Comparison of ENCODE assay signal across 19 cellular contexts in genomic region chr19:7383284-7383683, GRCh38.
"Had no signal": no experiment of that assay in that cellular context is flagged by ENCODE, and none has a peak within 500 bp of the region (broad histone marks: within the 10 kb centered on the region; RNA-seq: fewer than 3 reads in every experiment).

No MANE protein-coding gene starts in this region.

- H3K9me3 ChIP-seq: ascending aorta, breast epithelium, gastroesophageal sphincter, heart left ventricle, left lung, SK-N-SH, thoracic aorta, upper lobe of right lung had no signal

- H3K27ac Mint-ChIP-seq: activated CD4-positive, alpha-beta T cell treated with anti-CD3 and anti-CD28 coated beads, Interleukin-2, amount 10 ng/mL, durations not matched to agents 24 days and 14 days; activated T-helper 1 cell treated with anti-CD3 and anti-CD28 coated beads, Interleukin-12 subunit alpha, Interleukin-12 subunit beta, Interleukin-2, Interleukin-4 antibody, amounts not matched to agents 30 ng/mL and 10 ng/mL and 1 ng/mL, durations not matched to agents 14 hours and 24 hours and 36 hours; T-helper 2 cell treated with Interferon-gamma antibody and Interleukin-4, amounts not matched to agents 5 μg/mL and 100 μg/mL, for 36 hours had no signal

- H3K27me3 Mint-ChIP-seq: activated CD4-positive, alpha-beta T cell treated with anti-CD3 and anti-CD28 coated beads, Interleukin-2, amount 10 ng/mL, durations not matched to agents 24 days and 14 days had no signal

- H3K27ac ChIP-seq: ascending aorta, breast epithelium, gastroesophageal sphincter, heart left ventricle, left lung, thoracic aorta, upper lobe of right lung had no signal

- H3K4me3 Mint-ChIP-seq: activated CD4-positive, alpha-beta T cell treated with anti-CD3 and anti-CD28 coated beads, Interleukin-2, amount 10 ng/mL, durations not matched to agents 24 days and 14 days; activated T-helper 1 cell treated with anti-CD3 and anti-CD28 coated beads, Interleukin-12 subunit alpha, Interleukin-12 subunit beta, Interleukin-2, Interleukin-4 antibody, amounts not matched to agents 30 ng/mL and 10 ng/mL and 1 ng/mL, durations not matched to agents 14 hours and 24 hours and 36 hours; T-helper 2 cell treated with Interferon-gamma antibody and Interleukin-4, amounts not matched to agents 5 μg/mL and 100 μg/mL, for 36 hours had no signal

- H3K9me3 Mint-ChIP-seq: activated CD4-positive, alpha-beta T cell treated with anti-CD3 and anti-CD28 coated beads, Interleukin-2, amount 10 ng/mL, durations not matched to agents 24 days and 14 days; activated T-helper 1 cell treated with anti-CD3 and anti-CD28 coated beads, Interleukin-12 subunit alpha, Interleukin-12 subunit beta, Interleukin-2, Interleukin-4 antibody, amounts not matched to agents 30 ng/mL and 10 ng/mL and 1 ng/mL, durations not matched to agents 14 hours and 24 hours and 36 hours; T-helper 2 cell treated with Interferon-gamma antibody and Interleukin-4, amounts not matched to agents 5 μg/mL and 100 μg/mL, for 36 hours had no signal

- H3K36me3 ChIP-seq: breast epithelium, thoracic aorta, upper lobe of right lung had no signal

- ATAC-seq: esophagus mucosa, gastroesophageal sphincter, heart left ventricle, left lung, upper lobe of right lung had no signal

- H3K4me1 ChIP-seq: ascending aorta, breast epithelium, gastroesophageal sphincter, upper lobe of right lung had no signal

- H3K4me3 ChIP-seq: ascending aorta, breast epithelium, gastroesophageal sphincter, heart left ventricle, left lung, thoracic aorta, upper lobe of right lung had no signal

- H3K27me3 ChIP-seq: ascending aorta, breast epithelium, gastroesophageal sphincter, heart left ventricle, left lung, upper lobe of right lung had no signal

- DNase-seq: activated CD4-positive, alpha-beta T cell treated with anti-CD3 and anti-CD28 coated beads, Interleukin-2, amount 10 ng/mL, durations not matched to agents 24 days and 14 days; activated CD4-positive, CD25-positive, alpha-beta regulatory T cell; cerebellar nuclear complex; cortex of kidney; effector CD4-positive, alpha-beta T cell; heart left ventricle; left lung; midbrain; retina; SK-N-SH; stimulated activated CD8-positive, alpha-beta memory T cell treated with anti-CD3 and anti-CD28 coated beads, Interleukin-4, amount 100 ng/mL, for 48 hours; upper lobe of right lung had no signal
